In the genomic region with DNA sequence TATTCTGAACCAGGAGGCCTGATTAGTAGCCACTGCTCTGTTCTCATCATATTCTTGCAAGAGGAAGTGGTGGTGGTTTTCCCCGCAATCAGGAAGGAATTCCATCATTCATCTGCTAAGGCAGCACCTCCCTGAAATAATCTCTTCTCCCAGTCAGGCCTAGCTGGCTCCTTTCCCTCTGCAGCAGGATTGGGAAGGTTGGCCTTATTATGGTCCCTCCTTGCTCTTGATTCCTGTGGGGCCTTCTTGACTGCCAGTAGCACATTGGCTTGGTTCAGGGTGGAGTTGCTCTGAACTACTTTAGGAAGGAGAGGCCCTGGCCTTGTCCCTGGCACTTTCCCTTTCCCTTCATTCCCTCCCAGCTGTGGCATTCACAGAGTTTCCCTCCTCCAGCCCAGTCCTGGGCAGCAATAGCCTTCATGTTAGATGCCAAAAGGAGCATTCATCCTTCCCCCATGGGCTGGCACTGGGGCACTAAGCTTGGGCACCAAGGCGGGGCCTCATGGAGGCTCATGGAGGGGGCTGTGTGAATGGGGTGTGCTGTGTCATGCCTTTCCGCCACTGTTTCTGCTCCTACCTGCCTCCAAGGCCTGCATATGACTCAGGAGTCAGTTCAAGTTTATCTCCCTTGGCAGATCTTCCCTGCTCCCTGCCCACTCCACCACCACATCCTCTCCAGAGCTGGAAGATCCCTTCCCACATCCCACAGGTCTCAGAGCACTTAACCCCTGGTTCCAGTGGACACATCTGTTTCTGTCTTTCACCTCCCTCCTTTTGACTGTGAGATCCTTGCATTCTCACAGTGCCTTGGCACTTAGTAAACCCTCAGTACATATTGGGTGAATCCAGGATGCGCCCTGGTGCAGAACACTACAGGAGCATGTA, we compare ENCODE assay signal across 10 cellular contexts. TPM values are rescaled to one million over a fixed set of nuclear protein-coding genes. Genes with fewer than 3 reads are reported as not detected.
DNase-seq lines count a peak whose midpoint lies in the region; ATAC-seq and TF ChIP-seq lines count a peak whose summit lies in the region.
"Had no signal": no experiment of that assay in that cellular context is flagged by ENCODE, and none has a peak within 500 bp of the region (broad histone marks: within the 10 kb centered on the region; RNA-seq: fewer than 3 reads in every experiment).

No MANE protein-coding gene starts in this region.

- H3K27ac ChIP-seq in upper lobe of left lung (peak overlapping the region in 3 of 4 donors; percentile 21 to 70 (median 49)), esophagus muscularis mucosa (replicated peaks in 1 of 4) (no peak overlapping the region)

- no peak for ATAC-seq in activated naive CD8-positive, alpha-beta T cell treated with anti-CD3 and anti-CD28 coated beads, Interleukin-2, amount 10 ng/mL, durations not matched to agents 7 days and 5 days (ENCODE audit: low read depth)
- ATAC-seq in upper lobe of left lung (ENCODE audit: low FRiP score in 2 of 2) = peak in 1 of 2 donors; percentile 77

- peaks cover 4% of the 10 kb centered on the region for H3K9me3 Mint-ChIP-seq in activated naive CD8-positive, alpha-beta T cell treated with anti-CD3 and anti-CD28 coated beads, Interleukin-2, amount 10 ng/mL, durations not matched to agents 7 days and 5 days
- H3K9me3 Mint-ChIP-seq in activated naive CD8-positive, alpha-beta T cell treated with anti-CD3 and anti-CD28 coated beads for 36 hours = peaks cover 9% of the 10 kb centered on the region

- no peaks in the 10 kb centered on the region for H3K36me3 ChIP-seq in upper lobe of left lung
- H3K36me3 ChIP-seq in esophagus muscularis mucosa = no peaks in the 10 kb centered on the region

- H3K4me3 Mint-ChIP-seq in activated naive CD8-positive, alpha-beta T cell treated with anti-CD3 and anti-CD28 coated beads, Interleukin-2, amount 10 ng/mL, durations not matched to agents 7 days and 5 days = peak overlapping the region; percentile 62
- H3K4me3 Mint-ChIP-seq in activated naive CD8-positive, alpha-beta T cell treated with anti-CD3 and anti-CD28 coated beads for 36 hours = no peak overlapping the region

- POLR2A ChIA-PET in activated naive CD8-positive, alpha-beta T cell treated with anti-CD3 and anti-CD28 coated beads, Interleukin-2, amount 10 ng/mL, durations not matched to agents 7 days and 5 days (lab: Charles Lee) = no interaction called here

- TF ChIP-seq EP300 in upper lobe of left lung (IDR thresholded peaks at IDR 0.05) (no peak), esophagus muscularis mucosa (IDR thresholded peaks at IDR 0.05) (no peak)

- H3K4me1 ChIP-seq in upper lobe of left lung = peaks cover 9 to 20% (median 14%) of the 10 kb centered on the region in 4 donors
- peaks cover 9 to 25% (median 24%) of the 10 kb centered on the region in 4 donors for H3K4me1 ChIP-seq in esophagus muscularis mucosa

- intact Hi-C loops in esophagus muscularis mucosa (cut with DNase I) = no loop called here

- H3K27ac Mint-ChIP-seq in activated naive CD8-positive, alpha-beta T cell treated with anti-CD3 and anti-CD28 coated beads, Interleukin-2, amount 10 ng/mL, durations not matched to agents 7 days and 5 days = peak overlapping the region; percentile 70
- H3K27ac Mint-ChIP-seq in activated naive CD8-positive, alpha-beta T cell treated with anti-CD3 and anti-CD28 coated beads for 36 hours = no peak overlapping the region

- H3K36me3 Mint-ChIP-seq in activated naive CD8-positive, alpha-beta T cell treated with anti-CD3 and anti-CD28 coated beads, Interleukin-2, amount 10 ng/mL, durations not matched to agents 7 days and 5 days = peaks cover 2% of the 10 kb centered on the region
- H3K36me3 Mint-ChIP-seq in activated naive CD8-positive, alpha-beta T cell treated with anti-CD3 and anti-CD28 coated beads for 36 hours = peaks cover 6% of the 10 kb centered on the region

- peaks cover 51% of the 10 kb centered on the region for H3K4me1 Mint-ChIP-seq in activated naive CD8-positive, alpha-beta T cell treated with anti-CD3 and anti-CD28 coated beads, Interleukin-2, amount 10 ng/mL, durations not matched to agents 7 days and 5 days
- peaks cover 44% of the 10 kb centered on the region for H3K4me1 Mint-ChIP-seq in activated naive CD8-positive, alpha-beta T cell treated with anti-CD3 and anti-CD28 coated beads for 36 hours

- H3K9me3 ChIP-seq in upper lobe of left lung = no peaks in the 10 kb centered on the region
- no peaks in the 10 kb centered on the region for H3K9me3 ChIP-seq in esophagus muscularis mucosa

- H3K27me3 ChIP-seq in upper lobe of left lung = no peaks in the 10 kb centered on the region
- H3K27me3 ChIP-seq in esophagus muscularis mucosa = no peaks in the 10 kb centered on the region

- 60 to 72% methylated on average over 4 of the region's 4 CpGs for WGBS in upper lobe of left lung, 2 donors
- whole genome bisulfite sequencing in esophagus muscularis mucosa = 67% methylated on average over 3 of the region's 4 CpGs

- TF ChIP-seq CTCF in foreskin fibroblast (IDR thresholded peaks at IDR 0.05; ENCODE audit: low read depth, low read length) (no peak), upper lobe of left lung (IDR thresholded peaks at IDR 0.05) (no peak), esophagus muscularis mucosa (IDR thresholded peaks at IDR 0.05) (no peak), GM13976 (IDR thresholded peaks at IDR 0.05; ENCODE audit: borderline replicate concordance, control extremely low read depth, extremely low read depth, insufficient read depth, missing control alignments) (no peak)

- in situ Hi-C loops in GM13976 (cut with MboI; ENCODE audit: low sequenced_read_pairs, unreplicated experiment) = no loop called here

- H3K4me3 ChIP-seq in foreskin fibroblast (ENCODE audit: low read depth in 1 of 2, low read length in 2 of 2) (no peak overlapping the region), upper lobe of left lung (no peak overlapping the region), esophagus muscularis mucosa (no peak overlapping the region)

- H3K27me3 Mint-ChIP-seq in activated naive CD8-positive, alpha-beta T cell treated with anti-CD3 and anti-CD28 coated beads, Interleukin-2, amount 10 ng/mL, durations not matched to agents 7 days and 5 days = peaks cover 2% of the 10 kb centered on the region
- no peaks in the 10 kb centered on the region for H3K27me3 Mint-ChIP-seq in activated naive CD8-positive, alpha-beta T cell treated with anti-CD3 and anti-CD28 coated beads for 36 hours

- TF ChIP-seq POLR2A in upper lobe of left lung (IDR thresholded peaks at IDR 0.05) = no peak
- TF ChIP-seq POLR2A in esophagus muscularis mucosa (IDR thresholded peaks at IDR 0.05; ENCODE audit: low read depth) = no peak

- no peak for DNase-seq in activated naive CD8-positive, alpha-beta T cell treated with anti-CD3 and anti-CD28 coated beads, Interleukin-2, amount 10 ng/mL, durations not matched to agents 7 days and 5 days
- no peak for DNase-seq in activated naive CD8-positive, alpha-beta T cell treated with anti-CD3 and anti-CD28 coated beads for 36 hours
- peak; percentile 63 for DNase-seq in SW480 (ENCODE audit: low spot score)
- DNase-seq in foreskin fibroblast = peak; percentile 67 to 70
- DNase-seq in upper lobe of left lung = peak; percentile 16 to 35
- no peak for DNase-seq in esophagus muscularis mucosa (ENCODE audit: extremely low spot score)
- DNase-seq in COR-L47 (lab: John Stamatoyannopoulos, UW) = no peak
- no peak for DNase-seq in GM13976 (ENCODE audit: low spot score)
- DNase-seq: DND-41, NCI-H1694 treated with DMSO at 0.1 percent for 48 hours had no signal

RNA-seq across cellular contexts. Expression of gene CD44, which starts 27.6 kb away (rescaled TPM):
- total RNA-seq in activated naive CD8-positive, alpha-beta T cell treated with anti-CD3 and anti-CD28 coated beads, Interleukin-2, amount 10 ng/mL, durations not matched to agents 7 days and 5 days = 100 to 1,000 TPM; 551 to 555 TPM
- 100 to 1,000 TPM; 380 to 428 TPM for total RNA-seq in activated naive CD8-positive, alpha-beta T cell treated with anti-CD3 and anti-CD28 coated beads for 36 hours
- total RNA-seq in upper lobe of left lung (100 to 1,000 TPM; 454 to 696 (median 551) TPM), esophagus muscularis mucosa (100 to 1,000 TPM; 212 to 292 (median 275) TPM)

Comparison
In these comparisons a context has a peak if more than half of its experiments do, and no peak if none do; other contexts are left out.
1. DNase-seq: peak in SW480 (single experiment), foreskin fibroblast (2 of 2) and upper lobe of left lung (2 of 2); none in activated naive CD8-positive, alpha-beta T cell treated with anti-CD3 and anti-CD28 coated beads, Interleukin-2, amount 10 ng/mL, durations not matched to agents 7 days and 5 days (single experiment), activated naive CD8-positive, alpha-beta T cell treated with anti-CD3 and anti-CD28 coated beads for 36 hours (single experiment), esophagus muscularis mucosa (single experiment), COR-L47 (single experiment) and GM13976 (single experiment).
2. H3K27ac ChIP-seq: peak in upper lobe of left lung (3 of 4); none in esophagus muscularis mucosa (0 of 4).